10 cellular contexts compared by ENCODE assay signal in the genomic region with DNA sequence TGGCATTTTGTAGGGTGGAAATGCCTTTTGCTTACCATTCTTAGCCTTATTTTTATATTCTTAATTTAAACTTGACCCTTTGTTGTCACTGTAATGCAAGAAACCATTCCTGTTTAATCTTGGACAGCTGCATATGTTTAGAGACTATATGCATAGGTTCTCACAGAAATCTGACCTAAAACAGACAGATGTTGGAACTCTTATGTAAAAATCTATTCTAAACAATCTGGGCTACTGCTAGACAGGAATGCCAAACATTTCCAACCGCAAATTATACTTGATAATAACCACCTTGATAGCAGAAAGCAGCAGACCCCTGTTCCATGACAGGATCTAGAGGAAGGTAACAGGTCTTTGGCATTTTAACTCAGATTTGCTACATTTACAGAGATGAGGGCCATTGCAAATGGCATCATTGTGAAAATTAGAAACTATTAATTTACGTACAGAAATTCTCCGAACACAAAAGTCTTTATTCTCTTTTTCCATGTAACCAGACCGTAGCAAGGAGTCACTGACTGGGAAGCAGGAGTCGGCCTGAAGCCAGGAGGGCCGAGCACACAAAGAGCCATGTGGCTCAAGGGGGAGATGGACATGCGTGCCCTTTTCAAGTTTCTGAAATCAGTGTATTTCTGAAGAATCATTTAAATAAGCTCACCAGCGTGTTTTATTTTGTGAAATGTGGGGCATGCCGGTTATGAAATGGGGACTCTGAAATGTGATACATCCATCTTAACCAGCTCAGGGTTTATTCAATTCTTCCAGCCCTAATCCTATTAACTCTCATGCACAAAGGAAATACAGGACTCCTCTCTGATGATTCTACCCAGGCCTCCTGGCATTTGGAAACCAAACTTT.
DNase-seq lines count a peak whose midpoint lies in the region; FAIRE-seq and TF ChIP-seq lines count a peak whose summit lies in the region.
"Had no signal": no experiment of that assay in that cellular context is flagged by ENCODE, and none has a peak within 500 bp of the region (broad histone marks: within the 10 kb centered on the region; RNA-seq: fewer than 3 reads in every experiment).

No MANE protein-coding gene starts in this region.

- TF ChIP-seq CTCF in ascending aorta (IDR thresholded peaks at IDR 0.05) (no peak), spleen (IDR thresholded peaks at IDR 0.05 in 8 of 11, conservative IDR thresholded peaks at IDR 0.05 in 3 of 11) (no peak), lower leg skin (IDR thresholded peaks at IDR 0.05) (no peak)

- CTCF ChIA-PET in activated CD4-positive, alpha-beta memory T cell treated with anti-CD3 and anti-CD28 coated beads, Interleukin-2, amount 10 ng/mL, durations not matched to agents 7 days and 5 days (lab: Charles Lee): no interaction called here

- H3K4me1 ChIP-seq in ascending aorta: peaks cover 13 to 60% of the 10 kb centered on the region in 2 donors
- H3K4me1 ChIP-seq in spleen: peaks cover 21 to 76% (median 44%) of the 10 kb centered on the region in 6 donors
- peaks cover 1 to 3% of the 10 kb centered on the region in 2 donors for H3K4me1 ChIP-seq in small intestine (ENCODE audit: control insufficient read depth in 2 of 2, insufficient read depth in 1 of 2, low read depth in 1 of 2, low read length in 1 of 2)

- no peaks in the 10 kb centered on the region for H3K27me3 ChIP-seq in ascending aorta
- H3K27me3 ChIP-seq in spleen (replicated peaks in 1 of 7): no peaks in the 10 kb centered on the region
- no peaks in the 10 kb centered on the region for H3K27me3 ChIP-seq in small intestine (ENCODE audit: control insufficient read depth in 2 of 2, insufficient read depth in 2 of 2, low read length in 2 of 2)

- peaks cover 47% of the 10 kb centered on the region for H3K4me1 Mint-ChIP-seq in activated CD4-positive, alpha-beta memory T cell treated with anti-CD3 and anti-CD28 coated beads, Interleukin-2, amount 10 ng/mL, durations not matched to agents 7 days and 5 days

- H3K9me3 Mint-ChIP-seq in activated CD4-positive, alpha-beta memory T cell treated with anti-CD3 and anti-CD28 coated beads, Interleukin-2, amount 10 ng/mL, durations not matched to agents 7 days and 5 days: peaks cover under 1% of the 10 kb centered on the region
- H3K9me3 Mint-ChIP-seq: memory B cell had no signal

- H3K36me3 ChIP-seq in ascending aorta (no peaks in the 10 kb centered on the region), spleen (no peaks in the 10 kb centered on the region), small intestine (ENCODE audit: control insufficient read depth in 2 of 2, insufficient read depth in 2 of 2, low read length in 2 of 2) (no peaks in the 10 kb centered on the region)

- intact Hi-C loops in ascending aorta (cut with DNase I): loop anchor here (2.0 to 10.0 kb wide), 4 partner anchors 65 to 251 kb away; no protein-coding TSS in a partner anchor
- intact Hi-C loops in spleen (cut with DNase I; ENCODE audit: low total_unique reads): no loop called here
- intact Hi-C loops in lower leg skin (cut with DNase I; ENCODE audit: low total_unique reads): loop anchor here (10.0 kb wide), 1 partner anchor 61 kb away; no protein-coding TSS in a partner anchor

- no peak for TF ChIP-seq EP300 in Ishikawa (IDR thresholded peaks at IDR 0.05; ENCODE audit: borderline replicate concordance)

- FAIRE-seq in small intestine (lab: Jason Lieb, UNC): no peak

- TF ChIP-seq POLR2A in spleen (IDR thresholded peaks at IDR 0.05) (no peak), lower leg skin (IDR thresholded peaks at IDR 0.05) (no peak)

- 86 to 92% (median 89%) methylated on average over 9 of the region's 9 CpGs for WGBS in spleen, 5 donors
- 52 to 60% methylated on average over 9 of the region's 9 CpGs for WGBS in lower leg skin, 2 donors
- WGBS in small intestine, 3 donors: 72 to 94% (median 89%) methylated on average over 9 of the region's 9 CpGs

- peaks cover 15% of the 10 kb centered on the region for H3K36me3 Mint-ChIP-seq in activated CD4-positive, alpha-beta memory T cell treated with anti-CD3 and anti-CD28 coated beads, Interleukin-2, amount 10 ng/mL, durations not matched to agents 7 days and 5 days (ENCODE audit: low read depth)

- H3K4me3 Mint-ChIP-seq in activated CD4-positive, alpha-beta memory T cell treated with anti-CD3 and anti-CD28 coated beads, Interleukin-2, amount 10 ng/mL, durations not matched to agents 7 days and 5 days: no peak overlapping the region
- H3K4me3 Mint-ChIP-seq: activated naive CD8-positive, alpha-beta T cell treated with anti-CD3 and anti-CD28 coated beads, Interleukin-2, amount 50 U/mL, for 24 hours; memory B cell had no signal

- POLR2A ChIA-PET in activated CD4-positive, alpha-beta memory T cell treated with anti-CD3 and anti-CD28 coated beads, Interleukin-2, amount 10 ng/mL, durations not matched to agents 7 days and 5 days (lab: Charles Lee): interaction anchor here (0.9 to 1.5 kb wide), 3 partner anchors 9 to 139 kb away, joined by 3 to 4 read pairs (median 3); a partner anchor contains a TSS

- H3K4me3 ChIP-seq in ascending aorta: peak overlapping the region in 1 of 2 donors; percentile 34
- H3K4me3 ChIP-seq in spleen: no peak overlapping the region
- no peak overlapping the region for H3K4me3 ChIP-seq in lower leg skin (ENCODE audit: low read depth, poor library complexity, severe bottlenecking)
- H3K4me3 ChIP-seq in small intestine (ENCODE audit: low read depth in 1 of 2, low read length in 2 of 2): no peak overlapping the region

- H3K27me3 Mint-ChIP-seq in activated CD4-positive, alpha-beta memory T cell treated with anti-CD3 and anti-CD28 coated beads, Interleukin-2, amount 10 ng/mL, durations not matched to agents 7 days and 5 days: no peaks in the 10 kb centered on the region
- H3K27me3 Mint-ChIP-seq: memory B cell had no signal

- peak in 1 of 2 donors; percentile 77 for DNase-seq in ascending aorta (ENCODE audit: low spot score in 2 of 2)
- DNase-seq in inferior parietal cortex (ENCODE audit: extremely low spot score): peak; percentile 57
- no peak for DNase-seq in spleen
- no peak for DNase-seq in lower leg skin (ENCODE audit: low spot score in 2 of 2)
- DNase-seq in activated CD4-positive, alpha-beta memory T cell treated with anti-CD3 and anti-CD28 coated beads, Interleukin-2, amount 10 ng/mL, durations not matched to agents 7 days and 5 days: no peak
- DNase-seq in small intestine: no peak
- no peak for DNase-seq in NAMALWA (ENCODE audit: low spot score)
- DNase-seq: activated naive CD8-positive, alpha-beta T cell treated with anti-CD3 and anti-CD28 coated beads, Interleukin-2, amount 50 U/mL, for 24 hours had no signal

- no peak overlapping the region for H3K27ac Mint-ChIP-seq in activated CD4-positive, alpha-beta memory T cell treated with anti-CD3 and anti-CD28 coated beads, Interleukin-2, amount 10 ng/mL, durations not matched to agents 7 days and 5 days
- H3K27ac Mint-ChIP-seq: activated naive CD8-positive, alpha-beta T cell treated with anti-CD3 and anti-CD28 coated beads, Interleukin-2, amount 50 U/mL, for 24 hours; memory B cell had no signal

- no peaks in the 10 kb centered on the region for H3K9me3 ChIP-seq in ascending aorta
- no peaks in the 10 kb centered on the region for H3K9me3 ChIP-seq in spleen
- no peaks in the 10 kb centered on the region for H3K9me3 ChIP-seq in small intestine (ENCODE audit: control insufficient read depth, low read depth)

- no peak for TF ChIP-seq RAD21 in Ishikawa (IDR thresholded peaks at IDR 0.05; ENCODE audit: low read depth)

- H3K27ac ChIP-seq in ascending aorta (peak overlapping the region; percentile 80 to 83), spleen (peak overlapping the region in 6 of 8 donors; percentile 4 to 72 (median 36)), small intestine (ENCODE audit: low read depth in 1 of 2, low read length in 1 of 2) (peak overlapping the region in 1 of 2 donors; percentile 52)

TF ChIP-seq in Ishikawa, 13 proteins besides CTCF, POLR2A, EP300 and RAD21 (continues in another document):
- TF ChIP-seq, protein P1, sequence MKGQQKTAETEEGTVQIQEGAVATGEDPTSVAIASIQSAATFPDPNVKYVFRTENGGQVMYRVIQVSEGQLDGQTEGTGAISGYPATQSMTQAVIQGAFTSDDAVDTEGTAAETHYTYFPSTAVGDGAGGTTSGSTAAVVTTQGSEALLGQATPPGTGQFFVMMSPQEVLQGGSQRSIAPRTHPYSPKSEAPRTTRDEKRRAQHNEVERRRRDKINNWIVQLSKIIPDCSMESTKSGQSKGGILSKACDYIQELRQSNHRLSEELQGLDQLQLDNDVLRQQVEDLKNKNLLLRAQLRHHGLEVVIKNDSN (IDR thresholded peaks at IDR 0.05): no peak
- TF ChIP-seq ZBTB7A (IDR thresholded peaks at IDR 0.05; ENCODE audit: low read depth) (no peak), FOXM1 (IDR thresholded peaks at IDR 0.05; ENCODE audit: borderline replicate concordance, low read depth) (no peak), TCF12 (IDR thresholded peaks at IDR 0.05; ENCODE audit: low read depth) (no peak), EGR1 (IDR thresholded peaks at IDR 0.05) (no peak), CREB1 (IDR thresholded peaks at IDR 0.05; ENCODE audit: low read depth) (no peak)
- TF ChIP-seq, protein P2, sequence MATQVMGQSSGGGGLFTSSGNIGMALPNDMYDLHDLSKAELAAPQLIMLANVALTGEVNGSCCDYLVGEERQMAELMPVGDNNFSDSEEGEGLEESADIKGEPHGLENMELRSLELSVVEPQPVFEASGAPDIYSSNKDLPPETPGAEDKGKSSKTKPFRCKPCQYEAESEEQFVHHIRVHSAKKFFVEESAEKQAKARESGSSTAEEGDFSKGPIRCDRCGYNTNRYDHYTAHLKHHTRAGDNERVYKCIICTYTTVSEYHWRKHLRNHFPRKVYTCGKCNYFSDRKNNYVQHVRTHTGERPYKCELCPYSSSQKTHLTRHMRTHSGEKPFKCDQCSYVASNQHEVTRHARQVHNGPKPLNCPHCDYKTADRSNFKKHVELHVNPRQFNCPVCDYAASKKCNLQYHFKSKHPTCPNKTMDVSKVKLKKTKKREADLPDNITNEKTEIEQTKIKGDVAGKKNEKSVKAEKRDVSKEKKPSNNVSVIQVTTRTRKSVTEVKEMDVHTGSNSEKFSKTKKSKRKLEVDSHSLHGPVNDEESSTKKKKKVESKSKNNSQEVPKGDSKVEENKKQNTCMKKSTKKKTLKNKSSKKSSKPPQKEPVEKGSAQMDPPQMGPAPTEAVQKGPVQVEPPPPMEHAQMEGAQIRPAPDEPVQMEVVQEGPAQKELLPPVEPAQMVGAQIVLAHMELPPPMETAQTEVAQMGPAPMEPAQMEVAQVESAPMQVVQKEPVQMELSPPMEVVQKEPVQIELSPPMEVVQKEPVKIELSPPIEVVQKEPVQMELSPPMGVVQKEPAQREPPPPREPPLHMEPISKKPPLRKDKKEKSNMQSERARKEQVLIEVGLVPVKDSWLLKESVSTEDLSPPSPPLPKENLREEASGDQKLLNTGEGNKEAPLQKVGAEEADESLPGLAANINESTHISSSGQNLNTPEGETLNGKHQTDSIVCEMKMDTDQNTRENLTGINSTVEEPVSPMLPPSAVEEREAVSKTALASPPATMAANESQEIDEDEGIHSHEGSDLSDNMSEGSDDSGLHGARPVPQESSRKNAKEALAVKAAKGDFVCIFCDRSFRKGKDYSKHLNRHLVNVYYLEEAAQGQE (IDR thresholded peaks at IDR 0.05; ENCODE audit: low read depth): no peak
